In genomic region chr3:138834359-138835176, GRCh38 we compare ENCODE assay signal across 8 cellular contexts. TPM values are rescaled to one million over a fixed set of nuclear protein-coding genes. Genes with fewer than 3 reads are reported as not detected.
DNase-seq lines count a peak whose midpoint lies in the region; ATAC-seq and TF ChIP-seq lines count a peak whose summit lies in the region.

Gene PIK3CB, minus strand, starts transcription at chr3:138834928. Its CDS starts 75,585 bp downstream, at chr3:138759343.

- H3K4me3 ChIP-seq in GM12864 (ENCODE audit: low read depth, low read length), result peak within 1 kb of the TSS; percentile 79
- H3K4me3 ChIP-seq in upper lobe of right lung, result peak within 1 kb of the TSS; percentile 90

- H3K36me3 Mint-ChIP-seq in activated naive CD8-positive, alpha-beta T cell treated with anti-CD3 and anti-CD28 coated beads, Interleukin-2, amount 50 U/mL, for 24 hours (ENCODE audit: low read depth), result peaks cover 8% of the 10 kb centered on the region
- peaks cover 10% of the 10 kb centered on the region for H3K36me3 Mint-ChIP-seq in progenitor cell of endocrine pancreas (ENCODE audit: insufficient read depth)

- H3K27ac ChIP-seq in upper lobe of right lung, result peak within 1 kb of the TSS; percentile 92

- peak within 1 kb of the TSS; percentile 93 for H3K27ac Mint-ChIP-seq in activated naive CD8-positive, alpha-beta T cell treated with anti-CD3 and anti-CD28 coated beads, Interleukin-2, amount 50 U/mL, for 24 hours
- H3K27ac Mint-ChIP-seq in progenitor cell of endocrine pancreas, result peak within 1 kb of the TSS; percentile 99

- ATAC-seq in HG02588 (IDR thresholded peaks at IDR 0.05; ENCODE audit: unreplicated experiment), result peak; percentile 96
- peak; percentile 97 for ATAC-seq in activated naive CD8-positive, alpha-beta T cell treated with anti-CD3 and anti-CD28 coated beads, Interleukin-2, amount 50 U/mL, for 24 hours
- ATAC-seq in upper lobe of right lung, result peak; percentile 98

- no peaks in the 10 kb centered on the region for H3K36me3 ChIP-seq in upper lobe of right lung

- H3K9me3 Mint-ChIP-seq in activated naive CD8-positive, alpha-beta T cell treated with anti-CD3 and anti-CD28 coated beads, Interleukin-2, amount 50 U/mL, for 24 hours, result no peaks in the 10 kb centered on the region
- no peaks in the 10 kb centered on the region for H3K9me3 Mint-ChIP-seq in progenitor cell of endocrine pancreas (ENCODE audit: low read depth)

- no peaks in the 10 kb centered on the region for H3K27me3 Mint-ChIP-seq in activated naive CD8-positive, alpha-beta T cell treated with anti-CD3 and anti-CD28 coated beads, Interleukin-2, amount 50 U/mL, for 24 hours
- no peaks in the 10 kb centered on the region for H3K27me3 Mint-ChIP-seq in progenitor cell of endocrine pancreas

- no peaks in the 10 kb centered on the region for H3K9me3 ChIP-seq in upper lobe of right lung

- no peaks in the 10 kb centered on the region for H3K27me3 ChIP-seq in upper lobe of right lung

- no peak for DNase-seq in GM12864 (ENCODE audit: low read depth)
- peak; percentile 96 for DNase-seq in NCI-H1105 (lab: John Stamatoyannopoulos, UW)
- DNase-seq in SW480 (ENCODE audit: low spot score), result peak; percentile 90
- peak; percentile 90 for DNase-seq in activated naive CD8-positive, alpha-beta T cell treated with anti-CD3 and anti-CD28 coated beads, Interleukin-2, amount 50 U/mL, for 24 hours
- DNase-seq in cardiac septum (ENCODE audit: low spot score), result peak; percentile 93
- peak; percentile 87 for DNase-seq in progenitor cell of endocrine pancreas (ENCODE audit: low spot score, unreplicated experiment)
- peak; percentile 97 for DNase-seq in upper lobe of right lung

- peaks cover 26% of the 10 kb centered on the region for H3K4me1 Mint-ChIP-seq in activated naive CD8-positive, alpha-beta T cell treated with anti-CD3 and anti-CD28 coated beads, Interleukin-2, amount 50 U/mL, for 24 hours
- peaks cover 12% of the 10 kb centered on the region for H3K4me1 Mint-ChIP-seq in progenitor cell of endocrine pancreas (ENCODE audit: low read depth)

- peaks cover 12% of the 10 kb centered on the region for H3K4me1 ChIP-seq in upper lobe of right lung

- TF ChIP-seq CTCF in GM12864 (IDR thresholded peaks at IDR 0.05; ENCODE audit: low read depth, low read length, missing control alignments) (peak; percentile 17), progenitor cell of endocrine pancreas (IDR thresholded peaks at IDR 0.05; ENCODE audit: unreplicated experiment) (peak; percentile 63), upper lobe of right lung (IDR thresholded peaks at IDR 0.05) (peak; percentile 37)

- intact Hi-C loops in cardiac septum (cut with DNase I) (loop anchor here (2.0 to 10.0 kb wide), 3 partner anchors 57 to 240 kb away; partner anchors contain the start of gene CEP70), upper lobe of right lung (cut with DNase I) (no loop called here)

- H3K4me3 Mint-ChIP-seq in activated naive CD8-positive, alpha-beta T cell treated with anti-CD3 and anti-CD28 coated beads, Interleukin-2, amount 50 U/mL, for 24 hours, result peak within 1 kb of the TSS; percentile 89
- H3K4me3 Mint-ChIP-seq in progenitor cell of endocrine pancreas (ENCODE audit: low read depth), result peak within 1 kb of the TSS; percentile 83

RNA-seq across cellular contexts. Expression of gene PIK3CB, which starts in this region (rescaled TPM):
- total RNA-seq in cardiac septum (26.1 TPM), progenitor cell of endocrine pancreas (18.3 and 23.7 TPM in 2 replicates), upper lobe of right lung (37.4 TPM)
